8 cellular contexts compared by ENCODE assay signal in genomic region chr19:7942981-7943443, GRCh38. TPM values are rescaled to one million over a fixed set of nuclear protein-coding genes. Genes with fewer than 3 reads are reported as not detected.
DNase-seq lines count a peak whose midpoint lies in the region; ATAC-seq and TF ChIP-seq lines count a peak whose summit lies in the region.

No MANE protein-coding gene starts in this region.

- ATAC-seq in memory B cell (ENCODE audit: low read depth) (peak; percentile 6), GM18858 (IDR thresholded peaks at IDR 0.05; ENCODE audit: unreplicated experiment) (no peak), HG02938 (IDR thresholded peaks at IDR 0.05; ENCODE audit: unreplicated experiment) (no peak)

- intact Hi-C loops in MCF 10A (cut with micrococcal nuclease), result loop anchor here (5.0 kb wide), 2 partner anchors 44 to 214 kb away; no protein-coding TSS in a partner anchor

- H3K27me3 Mint-ChIP-seq in MCF 10A (ENCODE audit: insufficient read depth, unreplicated experiment) (no peaks in the 10 kb centered on the region), memory B cell (no peaks in the 10 kb centered on the region)

- POLR2A ChIA-PET in MCF 10A (lab: Yijun Ruan, JAX), result interaction anchor here (0.6 to 4.9 kb wide), 19 partner anchors 10 to 378 kb away, joined by 3 to 82 read pairs (median 5); partner anchors contain the start of genes ELAVL1, MAP2K7, NDUFA7 and PET100

- H3K9me3 Mint-ChIP-seq in MCF 10A (ENCODE audit: unreplicated experiment), result no peaks in the 10 kb centered on the region
- H3K9me3 Mint-ChIP-seq in memory B cell, result no peaks in the 10 kb centered on the region

- DNase-seq in GM12865 (ENCODE audit: low read depth) (peak; percentile 34), HT-29 (ENCODE audit: low spot score) (peak; percentile 25), MCF 10A (ENCODE audit: unreplicated experiment) (no peak), memory B cell (ENCODE audit: low spot score in 2 of 2) (no peak), NCI-H510A (lab: John Stamatoyannopoulos, UW) (no peak)
- DNase-seq in activated CD4-positive, alpha-beta T cell treated with anti-CD3 and anti-CD28 coated beads for 48 hours, result no peak

- H3K4me3 Mint-ChIP-seq in MCF 10A (ENCODE audit: unreplicated experiment) (peak overlapping the region; percentile 94), memory B cell (peak overlapping the region; percentile 92)

- H3K4me3 ChIP-seq in GM12865 (ENCODE audit: low read depth, low read length), result peak overlapping the region; percentile 96

- H3K4me1 Mint-ChIP-seq in MCF 10A (ENCODE audit: insufficient read depth, unreplicated experiment) (peaks cover 11% of the 10 kb centered on the region), memory B cell (peaks cover 14% of the 10 kb centered on the region)

- no peak for TF ChIP-seq CTCF in GM12865 (IDR thresholded peaks at IDR 0.05; ENCODE audit: insufficient read depth, low read depth, low read length, missing control alignments)
- no peak for TF ChIP-seq CTCF in MCF 10A (IDR thresholded peaks at IDR 0.05; ENCODE audit: unreplicated experiment)

- H3K36me3 Mint-ChIP-seq in MCF 10A (ENCODE audit: insufficient read depth, unreplicated experiment) (peaks cover 41% of the 10 kb centered on the region), memory B cell (peaks cover 9% of the 10 kb centered on the region)

- BruUV-seq in MCF 10A (replicated peaks; lab: Mats Ljungman, UMichigan), result TSS peak; percentile 34

- H3K27ac Mint-ChIP-seq in MCF 10A (ENCODE audit: low read depth, unreplicated experiment) (peak overlapping the region; percentile 97), memory B cell (peak overlapping the region; percentile 98)

- CTCF ChIA-PET in MCF 10A (lab: Yijun Ruan, JAX), result interaction anchor here (0.9 to 4.3 kb wide), 21 partner anchors 8 to 762 kb away, joined by 3 to 47 read pairs (median 9); partner anchors contain the start of genes ELAVL1 and SNAPC2

RNA-seq across cellular contexts. Expression of gene TIMM44, which starts 0.5 kb away (rescaled TPM):
- 55.5 and 71.6 TPM in 2 replicates for total RNA-seq in HT-29 (2014; rRNA removed; shearing (Covaris generic))
- total RNA-seq in MCF 10A (2022), result 91.3 and 142 TPM in 2 replicates

RNA-seq across cellular contexts. Expression of gene CTXN1, which starts 17.1 kb away (rescaled TPM):
- 8.6 and 11.8 TPM in 2 replicates for total RNA-seq in HT-29 (2014; rRNA removed; shearing (Covaris generic))
- total RNA-seq in MCF 10A (2022), result 4.0 and 5.2 TPM in 2 replicates

RNA-seq across cellular contexts. Expression of gene SNAPC2, which starts 22.9 kb away (rescaled TPM):
- total RNA-seq in HT-29 (2014; rRNA removed; shearing (Covaris generic)), result 17.1 and 18.0 TPM in 2 replicates
- total RNA-seq in MCF 10A (2022), result 24.1 and 27.1 TPM in 2 replicates

RNA-seq across cellular contexts. Expression of gene TGFBR3L, which starts 28.4 kb away (rescaled TPM):
- total RNA-seq in HT-29 (2014; rRNA removed; shearing (Covaris generic)), result not detected in 2 replicates
- total RNA-seq in MCF 10A (2022), result 3.3 and 4.5 TPM in 2 replicates

RNA-seq across cellular contexts. Expression of gene MAP2K7, which starts 39.3 kb away (rescaled TPM):
- total RNA-seq in HT-29 (2014; rRNA removed; shearing (Covaris generic)), result 28.8 and 30.8 TPM in 2 replicates
- total RNA-seq in MCF 10A (2022), result 30.5 and 36.3 TPM in 2 replicates

Comparison
In these comparisons a context has a peak if more than half of its experiments do, and no peak if none do; other contexts are left out.
1. DNase-seq: peak in GM12865 (single experiment) and HT-29 (single experiment); none in MCF 10A (single experiment), memory B cell (0 of 2), NCI-H510A (single experiment) and activated CD4-positive, alpha-beta T cell treated with anti-CD3 and anti-CD28 coated beads for 48 hours (single experiment).